ENCODE assay signal across 8 cellular contexts in genomic region chr19:10390652-10391286, GRCh38. TPM values are rescaled to one million over a fixed set of nuclear protein-coding genes. Genes with fewer than 3 reads are reported as not detected.
A peak's percentile ranks its signal among the peaks of the same experiment; 100 is the strongest.
DNase-seq lines count a peak whose midpoint lies in the region; ATAC-seq lines count a peak whose summit lies in the region.

No MANE protein-coding gene starts in this region.

- peak; percentile 26 for DNase-seq in DMS114 treated with DMSO at 0.1 percent for 48 hours (lab: John Stamatoyannopoulos, UW; ENCODE audit: unreplicated experiment)
- DNase-seq in RKO (ENCODE audit: low spot score): peak; percentile 68
- peak; percentile 38 for DNase-seq in activated effector memory CD4-positive, alpha-beta T cell treated with Interleukin-2 at 50 U/mL for 16 hours
- peak; percentile 40 for DNase-seq in foreskin melanocyte
- peak; percentile 52 for DNase-seq in pons (ENCODE audit: low spot score)

- peaks cover 3% of the 10 kb centered on the region for H3K36me3 Mint-ChIP-seq in IgD-negative memory B cell

- H3K9me3 Mint-ChIP-seq in IgD-negative memory B cell: no peaks in the 10 kb centered on the region

- H3K27me3 Mint-ChIP-seq in IgD-negative memory B cell: no peaks in the 10 kb centered on the region

- peak overlapping the region; percentile 2 to 81 (median 67) for H3K27ac Mint-ChIP-seq in IgD-negative memory B cell

- peaks cover 0 to 5% (median 4%) of the 10 kb centered on the region in 3 donors for H3K4me1 Mint-ChIP-seq in IgD-negative memory B cell

- no peak overlapping the region for H3K4me3 Mint-ChIP-seq in IgD-negative memory B cell

- ATAC-seq in GM19328 (IDR thresholded peaks at IDR 0.05; ENCODE audit: unreplicated experiment) (no peak), GM19397 (IDR thresholded peaks at IDR 0.05; ENCODE audit: unreplicated experiment) (no peak)

RNA-seq across cellular contexts. Expression of gene TYK2, which starts 10.4 kb away (rescaled TPM):
- 69.0 TPM for polyA plus RNA-seq in IgD-negative memory B cell

RNA-seq across cellular contexts. Expression of gene CDC37, which starts 12.6 kb away (rescaled TPM):
- polyA plus RNA-seq in IgD-negative memory B cell: 78.8 TPM

RNA-seq across cellular contexts. Expression of gene PDE4A, which starts 29.6 kb away (rescaled TPM):
- 2.9 TPM for polyA plus RNA-seq in IgD-negative memory B cell

RNA-seq across cellular contexts. Expression of gene ICAM3, which starts 51.3 kb away (rescaled TPM):
- 230 TPM for polyA plus RNA-seq in IgD-negative memory B cell

RNA-seq across cellular contexts. Expression of gene RAVER1, which starts 57.4 kb away (rescaled TPM):
- 25.9 TPM for polyA plus RNA-seq in IgD-negative memory B cell
